In genomic region chr7:144384071-144384470, GRCh38 we compare ENCODE assay signal across 12 cellular contexts. TPM values are rescaled to one million over a fixed set of nuclear protein-coding genes. Genes with fewer than 3 reads are reported as not detected.
DNase-seq lines count a peak whose midpoint lies in the region; ATAC-seq and TF ChIP-seq lines count a peak whose summit lies in the region.
"Had no signal": no experiment of that assay in that cellular context is flagged by ENCODE, and none has a peak within 500 bp of the region (broad histone marks: within the 10 kb centered on the region; RNA-seq: fewer than 3 reads in every experiment).

No MANE protein-coding gene starts in this region.

- peak; percentile 49 for ATAC-seq in GM19452 (IDR thresholded peaks at IDR 0.05; ENCODE audit: unreplicated experiment)
- peak; percentile 80 for ATAC-seq in HG03354 (IDR thresholded peaks at IDR 0.05; ENCODE audit: poor library complexity, severe bottlenecking, unreplicated experiment)
- no peak for ATAC-seq in HG02840 (IDR thresholded peaks at IDR 0.05; ENCODE audit: low FRiP score, unreplicated experiment)

- TF ChIP-seq EP300 in sigmoid colon (IDR thresholded peaks at IDR 0.05): no peak
- no peak for TF ChIP-seq EP300 in esophagus muscularis mucosa (IDR thresholded peaks at IDR 0.05)

- DNase-seq in choroid plexus epithelial cell (ENCODE audit: low read depth): peak; percentile 68
- DNase-seq in sigmoid colon: peak; percentile 17
- DNase-seq in SHP77 (lab: John Stamatoyannopoulos, UW): no peak
- DNase-seq in NCI-H748 treated with DMSO at 0.1 percent for 48 hours (lab: John Stamatoyannopoulos, UW): no peak
- DNase-seq in esophagus muscularis mucosa (ENCODE audit: extremely low spot score): no peak
- DNase-seq: effector CD4-positive, alpha-beta T cell; NCI-H1048 had no signal

- WGBS in sigmoid colon, 2 donors: 12 to 51% methylated on average over 4 of the region's 4 CpGs
- WGBS in esophagus muscularis mucosa: 79% methylated on average over 4 of the region's 4 CpGs

- H3K4me1 ChIP-seq in sigmoid colon: peaks cover 0 to 21% (median 15%) of the 10 kb centered on the region in 4 donors
- H3K4me1 ChIP-seq in esophagus muscularis mucosa: no peaks in the 10 kb centered on the region
- H3K4me1 ChIP-seq: neural progenitor cell had no signal

- no peak for TF ChIP-seq POLR2A in sigmoid colon (IDR thresholded peaks at IDR 0.05)
- TF ChIP-seq POLR2A in esophagus muscularis mucosa (IDR thresholded peaks at IDR 0.05; ENCODE audit: low read depth): no peak

- H3K4me3 ChIP-seq in choroid plexus epithelial cell (ENCODE audit: low read depth, low read length) (no peak overlapping the region), sigmoid colon (no peak overlapping the region), esophagus muscularis mucosa (no peak overlapping the region)
- H3K4me3 ChIP-seq: neural progenitor cell had no signal

- H3K27ac ChIP-seq in sigmoid colon (peak overlapping the region in 3 of 4 donors; percentile 22 to 55 (median 54)), esophagus muscularis mucosa (replicated peaks in 1 of 4) (no peak overlapping the region)
- H3K27ac ChIP-seq: neural progenitor cell, VCaP had no signal

- intact Hi-C loops in sigmoid colon (cut with DNase I): no loop called here
- intact Hi-C loops in esophagus muscularis mucosa (cut with DNase I): no loop called here

- no peak for TF ChIP-seq CTCF in choroid plexus epithelial cell (conservative IDR thresholded peaks at IDR 0.05; ENCODE audit: low read depth, low read length)
- TF ChIP-seq CTCF in sigmoid colon (IDR thresholded peaks at IDR 0.05): no peak
- TF ChIP-seq CTCF in esophagus muscularis mucosa (IDR thresholded peaks at IDR 0.05): no peak

- H3K27me3 ChIP-seq in sigmoid colon (no peaks in the 10 kb centered on the region), esophagus muscularis mucosa (no peaks in the 10 kb centered on the region)
- H3K27me3 ChIP-seq: neural progenitor cell had no signal

- H3K36me3 ChIP-seq in sigmoid colon (peaks cover 0 to 11% (median 2%) of the 10 kb centered on the region in 4 donors), esophagus muscularis mucosa (peaks cover 0 to 13% (median 5%) of the 10 kb centered on the region in 4 donors)
- H3K36me3 ChIP-seq: neural progenitor cell had no signal

- H3K9me3 ChIP-seq in sigmoid colon: no peaks in the 10 kb centered on the region
- no peaks in the 10 kb centered on the region for H3K9me3 ChIP-seq in esophagus muscularis mucosa

RNA-seq across cellular contexts. Expression of gene NOBOX, which starts 19.4 kb away (rescaled TPM):
- total RNA-seq in sigmoid colon (not detected), esophagus muscularis mucosa (not detected)
- polyA plus RNA-seq in sigmoid colon: not detected

RNA-seq across cellular contexts. Expression of gene ARHGEF5, which starts 28.9 kb away (rescaled TPM):
- 10 to 100 TPM in 1 of 4 donors, 1 to 10 TPM in 3; 4.9 to 10.9 (median 6.2) TPM for total RNA-seq in sigmoid colon
- polyA plus RNA-seq in sigmoid colon: 10 to 100 TPM; 27.6 to 47.6 (median 31.1) TPM
- total RNA-seq in esophagus muscularis mucosa: 10 to 100 TPM in 1 of 4 donors, 1 to 10 TPM in 3; 4.6 to 11.8 (median 8.9) TPM

Comparison
In these comparisons a context has a peak if more than half of its experiments do, and no peak if none do; other contexts are left out.
1. DNase-seq: peak in choroid plexus epithelial cell (single experiment) and sigmoid colon (single experiment); none in SHP77 (0 of 2), NCI-H748 treated with DMSO at 0.1 percent for 48 hours (single experiment) and esophagus muscularis mucosa (single experiment).
2. H3K27ac ChIP-seq: peak in sigmoid colon (3 of 4); none in esophagus muscularis mucosa (0 of 4).